In genomic region chr2:205617905-205618304, GRCh38 we compare ENCODE assay signal across 14 cellular contexts.
"Had no signal": no experiment of that assay in that cellular context is flagged by ENCODE, and none has a peak within 500 bp of the region (broad histone marks: within the 10 kb centered on the region; RNA-seq: fewer than 3 reads in every experiment).

No MANE protein-coding gene starts in this region.

- ATAC-seq: mucosa of descending colon had no signal

- H3K27me3 ChIP-seq: adrenal gland, ovary, sigmoid colon had no signal

- H3K27ac ChIP-seq: adrenal gland, ovary, sigmoid colon had no signal

- H3K4me3 ChIP-seq: adrenal gland, mucosa of descending colon, ovary, sigmoid colon had no signal

- H3K9me3 ChIP-seq: adrenal gland, mucosa of descending colon, ovary, sigmoid colon had no signal

- DNase-seq: activated CD4-positive, alpha-beta T cell treated with anti-CD3 and anti-CD28 coated beads, Interleukin-2, amount 50 U/mL, for 1 hour; activated CD4-positive, CD25-positive, alpha-beta regulatory T cell treated with anti-CD3 and anti-CD28 coated beads, Interleukin-2, amount 50 U/mL, for 72 hours; activated CD8-positive, alpha-beta memory T cell treated with anti-CD3 and anti-CD28 coated beads for 24 hours; activated CD8-positive, alpha-beta memory T cell treated with anti-CD3 and anti-CD28 coated beads, Interleukin-2, amount 50 U/mL, for 48 hours; activated gamma-delta T cell; adrenal gland; dermis blood vessel endothelial cell; effector memory CD4-positive, alpha-beta T cell; mesenchymal stem cell; mucosa of descending colon; naive B cell; ovary; sigmoid colon; stimulated activated naive CD4-positive, alpha-beta T cell had no signal

- H3K4me1 ChIP-seq: adrenal gland had no signal

- H3K36me3 ChIP-seq: adrenal gland, ovary, sigmoid colon had no signal
